ENCODE assay signal across 22 cellular contexts in the genomic region with DNA sequence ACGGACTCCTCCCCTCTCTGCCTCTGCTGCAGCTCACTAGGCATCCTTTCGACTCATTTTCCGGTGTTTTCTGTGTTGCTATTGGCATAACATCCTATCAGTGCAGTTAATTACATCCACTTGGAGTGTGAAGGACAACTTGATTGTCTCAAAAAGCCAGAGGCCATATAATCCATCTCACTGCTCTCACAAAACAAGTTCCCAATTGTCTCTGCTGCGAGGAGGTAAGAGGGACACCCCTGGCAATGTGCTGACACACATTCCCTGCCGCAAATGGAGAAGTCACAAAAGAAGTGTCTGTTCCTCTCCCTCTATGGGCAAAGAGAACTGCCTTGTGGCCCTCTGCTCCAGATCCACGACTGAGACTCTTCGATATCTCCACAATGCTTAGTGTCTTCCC.
"Had no signal": no experiment of that assay in that cellular context is flagged by ENCODE, and none has a peak within 500 bp of the region (broad histone marks: within the 10 kb centered on the region; RNA-seq: fewer than 3 reads in every experiment).

No MANE protein-coding gene starts in this region.

- H3K36me3 ChIP-seq: heart right ventricle, left ventricle myocardium inferior, right atrium auricular region, right lobe of liver, stomach, thyroid gland, transverse colon, upper lobe of right lung had no signal

- H3K9ac ChIP-seq: parathyroid adenoma had no signal

- H3K4me2 ChIP-seq: hepatocyte had no signal

- ATAC-seq: heart right ventricle; mucosa of descending colon; naive thymus-derived CD4-positive, alpha-beta T cell; right lobe of liver; stimulated activated naive B cell treated with anti-CD40 and anti-IgM and Interleukin-4, amounts not matched to agents 10 μg/mL and 1 μg/mL and 100 μg/mL, for 72 hours; stimulated activated naive CD8-positive, alpha-beta T cell treated with anti-CD3 and anti-CD28 coated beads, Interleukin-15, Interleukin-2, amounts not matched to agents 100 U/mL and 50 U/mL, for 24 hours; upper lobe of right lung had no signal

- H3K9me3 ChIP-seq: heart right ventricle, left ventricle myocardium inferior, mucosa of descending colon, right atrium auricular region, right lobe of liver, stomach, testis, thyroid gland, transverse colon, upper lobe of right lung had no signal

- H3K4me1 ChIP-seq: left ventricle myocardium inferior, parathyroid adenoma, right atrium auricular region, right lobe of liver, stomach, testis, thyroid gland, transverse colon, upper lobe of right lung had no signal

- H3K4me3 ChIP-seq: heart right ventricle, hepatocyte, left ventricle myocardium inferior, lung, mucosa of descending colon, right atrium auricular region, right lobe of liver, stomach, testis, thyroid gland, transverse colon, upper lobe of right lung had no signal

- H2AFZ ChIP-seq: hepatocyte, parathyroid adenoma had no signal

- H3K79me2 ChIP-seq: hepatocyte, parathyroid adenoma had no signal

- H3K27ac ChIP-seq: heart right ventricle, hepatocyte, left ventricle myocardium inferior, parathyroid adenoma, right atrium auricular region, right lobe of liver, stomach, testis, thyroid gland, transverse colon, upper lobe of right lung had no signal

- DNase-seq: heart right ventricle; left ventricle myocardium inferior; mesendoderm; mucosa of descending colon; naive thymus-derived CD4-positive, alpha-beta T cell; nucleus accumbens; right lobe of liver; stimulated activated CD4-positive, alpha-beta T cell treated with anti-CD3 and anti-CD28 coated beads, Interleukin-12 subunit alpha, Interleukin-12 subunit beta, amount 100 ng/mL, for 4 hours; stimulated activated CD4-positive, alpha-beta T cell treated with anti-CD3 and anti-CD28 coated beads, Interleukin-15, amount 100 ng/mL, for 24 hours; stimulated activated CD4-positive, alpha-beta T cell treated with anti-CD3 and anti-CD28 coated beads, Interleukin-2, amount 100 ng/mL, for 24 hours; stimulated activated CD4-positive, alpha-beta T cell treated with anti-CD3 and anti-CD28 coated beads, Interleukin-4, amount 100 ng/mL, for 1 hour; stimulated activated naive B cell treated with anti-CD40 and anti-IgM and Interleukin-4, amounts not matched to agents 10 μg/mL and 1 μg/mL and 100 μg/mL, for 72 hours; stimulated activated naive CD8-positive, alpha-beta T cell treated with anti-CD3 and anti-CD28 coated beads, Interleukin-15, Interleukin-2, amounts not matched to agents 100 U/mL and 50 U/mL, for 24 hours; stomach; testis; thyroid gland; transverse colon; upper lobe of right lung had no signal

- H3K27me3 ChIP-seq: hepatocyte, right atrium auricular region, right lobe of liver, testis, thyroid gland, transverse colon, upper lobe of right lung had no signal
